ENCODE assay signal across 9 cellular contexts in the genomic region with DNA sequence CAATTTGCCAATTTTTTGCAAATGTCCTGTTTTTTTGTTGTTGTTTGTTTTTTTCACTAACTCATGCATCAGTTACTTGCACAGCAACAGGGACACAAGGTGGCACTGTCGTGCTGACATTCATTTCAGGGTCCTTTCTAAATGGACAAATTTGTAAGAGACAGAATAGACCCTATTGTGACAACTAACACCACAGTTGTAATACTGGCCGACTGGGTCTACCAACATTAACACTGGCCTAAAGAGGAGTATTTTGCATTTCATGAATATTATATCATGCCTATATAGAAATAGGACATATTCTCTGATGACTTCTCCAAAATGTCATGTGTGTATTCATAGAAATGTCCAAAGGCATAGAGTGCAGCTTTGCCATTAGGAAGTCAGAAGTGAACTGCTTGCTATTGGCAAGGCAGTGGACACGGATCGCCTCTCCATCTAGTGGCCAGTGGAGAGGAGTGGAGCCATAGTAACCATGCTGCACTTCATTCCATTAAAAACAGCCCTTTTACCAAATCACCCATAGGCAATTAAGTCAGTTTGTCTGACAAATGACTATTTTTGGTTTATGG. TPM values are rescaled to one million over a fixed set of nuclear protein-coding genes. Genes with fewer than 3 reads are reported as not detected.
DNase-seq lines count a peak whose midpoint lies in the region; ATAC-seq and TF ChIP-seq lines count a peak whose summit lies in the region.
"Had no signal": no experiment of that assay in that cellular context is flagged by ENCODE, and none has a peak within 500 bp of the region (broad histone marks: within the 10 kb centered on the region; RNA-seq: fewer than 3 reads in every experiment).

No MANE protein-coding gene starts in this region.

- H3K36me3 ChIP-seq in Karpas-422 (ENCODE audit: insufficient read depth, low read length) (no peaks in the 10 kb centered on the region), heart right ventricle (no peaks in the 10 kb centered on the region)

- H3K79me2 ChIP-seq in Karpas-422 (ENCODE audit: low read length), result no peaks in the 10 kb centered on the region

- ATAC-seq in GM21515 (IDR thresholded peaks at IDR 0.05; ENCODE audit: unreplicated experiment) (peak; percentile 80), heart right ventricle (peak; percentile 95 to 99 (median 98)), GM18520 (IDR thresholded peaks at IDR 0.05; ENCODE audit: unreplicated experiment) (no peak)

- H4K20me1 ChIP-seq in Karpas-422 (ENCODE audit: insufficient read depth, low read depth, low read length), result no peaks in the 10 kb centered on the region

- peak; percentile 44 to 82 (median 70) for TF ChIP-seq CTCF in heart right ventricle (IDR thresholded peaks at IDR 0.05)

- intact Hi-C loops in heart right ventricle (cut with DNase I), result loop anchor here in 8 of 10 donors (2.0 to 10.0 kb wide), 14 partner anchors 50 to 730 kb away; a partner anchor contains a TSS

- DNase-seq in DMS53 treated with DMSO at 0.1 percent for 48 hours (lab: John Stamatoyannopoulos, UW; ENCODE audit: unreplicated experiment), result peak; percentile 61
- peak; percentile 66 for DNase-seq in Karpas-422
- DNase-seq in SHP77 treated with DMSO at 0.1 percent for 48 hours (lab: John Stamatoyannopoulos, UW), result peak; percentile 81
- DNase-seq in amniotic epithelial cell (ENCODE audit: low read depth), result peak; percentile 58
- DNase-seq in heart right ventricle, result peak; percentile 41 to 74
- DNase-seq in renal cortical epithelial cell (ENCODE audit: low read depth), result peak; percentile 61

- 11 to 12% methylated on average over 4 of the region's 4 CpGs for WGBS in heart right ventricle, 2 donors

- H3K9me2 ChIP-seq in Karpas-422 (replicated peaks; ENCODE audit: insufficient read depth, low read length), result no peaks in the 10 kb centered on the region

- H3K9ac ChIP-seq in Karpas-422 (ENCODE audit: low read length), result no peak overlapping the region

- H3K4me3 ChIP-seq in Karpas-422 (ENCODE audit: low read length) (no peak overlapping the region), heart right ventricle (no peak overlapping the region)

- H3K4me1 ChIP-seq in Karpas-422 (ENCODE audit: low read length), result no peaks in the 10 kb centered on the region
- H3K4me1 ChIP-seq in heart right ventricle, result peaks cover 0 to 78% (median 41%) of the 10 kb centered on the region in 9 donors

- H3K27me3 ChIP-seq in Karpas-422 (ENCODE audit: low read length) (no peaks in the 10 kb centered on the region), heart right ventricle (no peaks in the 10 kb centered on the region)

- no peak overlapping the region for H2AFZ ChIP-seq in Karpas-422 (ENCODE audit: low read length)

- H3K4me2 ChIP-seq in Karpas-422 (ENCODE audit: low read depth, low read length, poor library complexity, severe bottlenecking), result no peak overlapping the region

- H3K27ac ChIP-seq in Karpas-422 (ENCODE audit: low read length) (no peak overlapping the region), heart right ventricle (peak overlapping the region in 6 of 10 donors; percentile 7 to 48 (median 34))
- H3K27ac ChIP-seq: epithelial cell of prostate had no signal

- H3K9me3 ChIP-seq in Karpas-422 (ENCODE audit: low read length) (no peaks in the 10 kb centered on the region), heart right ventricle (no peaks in the 10 kb centered on the region)

RNA-seq across cellular contexts. Expression of a gene that starts 54.8 kb away (rescaled TPM):
- total RNA-seq in Karpas-422 (2014; rRNA removed; shearing (Covaris generic); ENCODE audit: low replicate concordance), result 1.6 and 2.8 TPM in 2 replicates
- total RNA-seq in heart right ventricle (100 to 1,000 TPM in 3 of 10 donors, 10 to 100 TPM in 7; 44.1 to 105 (median 94.8) TPM), renal cortical epithelial cell (12.9 and 64.1 TPM in 2 replicates)
- 1 to 10 TPM in 1 of 2 donors, under 1 TPM in 1; 0.57 to 7.4 TPM for polyA plus RNA-seq in heart right ventricle
